Comparison of ENCODE assay signal across 8 cellular contexts in genomic region chr13:48265217-48265815, GRCh38. TPM values are rescaled to one million over a fixed set of nuclear protein-coding genes. Genes with fewer than 3 reads are reported as not detected.
DNase-seq lines count a peak whose midpoint lies in the region; ATAC-seq and TF ChIP-seq lines count a peak whose summit lies in the region.

No MANE protein-coding gene starts in this region.

- no peak for DNase-seq in natural killer cell treated with Interleukin-12 subunit alpha and Interleukin-12 subunit beta and Interleukin-15 and Interleukin-18, amount 100 ng/mL, for 72 hours (ENCODE audit: low spot score)
- DNase-seq in substantia nigra (lab: John Stamatoyannopoulos, UW) (no peak), MCF 10A (ENCODE audit: unreplicated experiment) (no peak), hepatic stellate cell (ENCODE audit: low spot score) (no peak), islet precursor cell (no peak)

- CTCF ChIA-PET in MCF 10A (lab: Yijun Ruan, JAX) = interaction anchor here (0.9 kb wide), 1 partner anchor 9 kb away, joined by 3 read pairs; no protein-coding TSS in a partner anchor

- no peaks in the 10 kb centered on the region for H3K27me3 Mint-ChIP-seq in T-helper 1 cell treated with Interleukin-12 subunit alpha and Interleukin-12 subunit beta and Interleukin-4 antibody, amounts not matched to agents 30 μg/mL and 1 μg/mL, for 36 hours (ENCODE audit: low read depth)
- H3K27me3 Mint-ChIP-seq in natural killer cell treated with Interleukin-12 subunit alpha and Interleukin-12 subunit beta and Interleukin-15 and Interleukin-18, amount 100 ng/mL, for 72 hours = no peaks in the 10 kb centered on the region
- H3K27me3 Mint-ChIP-seq in MCF 10A (ENCODE audit: insufficient read depth, unreplicated experiment) = no peaks in the 10 kb centered on the region

- peak overlapping the region; percentile 1 for H3K27ac Mint-ChIP-seq in T-helper 1 cell treated with Interleukin-12 subunit alpha and Interleukin-12 subunit beta and Interleukin-4 antibody, amounts not matched to agents 30 μg/mL and 1 μg/mL, for 36 hours
- peak overlapping the region; percentile 69 to 83 for H3K27ac Mint-ChIP-seq in natural killer cell treated with Interleukin-12 subunit alpha and Interleukin-12 subunit beta and Interleukin-15 and Interleukin-18, amount 100 ng/mL, for 72 hours
- no peak overlapping the region for H3K27ac Mint-ChIP-seq in MCF 10A (ENCODE audit: low read depth, unreplicated experiment)

- peaks cover 45% of the 10 kb centered on the region for H3K36me3 Mint-ChIP-seq in T-helper 1 cell treated with Interleukin-12 subunit alpha and Interleukin-12 subunit beta and Interleukin-4 antibody, amounts not matched to agents 30 μg/mL and 1 μg/mL, for 36 hours (ENCODE audit: low read depth)
- H3K36me3 Mint-ChIP-seq in natural killer cell treated with Interleukin-12 subunit alpha and Interleukin-12 subunit beta and Interleukin-15 and Interleukin-18, amount 100 ng/mL, for 72 hours = peaks cover 22% of the 10 kb centered on the region
- H3K36me3 Mint-ChIP-seq in MCF 10A (ENCODE audit: insufficient read depth, unreplicated experiment) = peaks cover 53% of the 10 kb centered on the region

- H3K9me3 Mint-ChIP-seq in T-helper 1 cell treated with Interleukin-12 subunit alpha and Interleukin-12 subunit beta and Interleukin-4 antibody, amounts not matched to agents 30 μg/mL and 1 μg/mL, for 36 hours = no peaks in the 10 kb centered on the region
- no peaks in the 10 kb centered on the region for H3K9me3 Mint-ChIP-seq in natural killer cell treated with Interleukin-12 subunit alpha and Interleukin-12 subunit beta and Interleukin-15 and Interleukin-18, amount 100 ng/mL, for 72 hours
- H3K9me3 Mint-ChIP-seq in MCF 10A (ENCODE audit: unreplicated experiment) = no peaks in the 10 kb centered on the region

- no peak for TF ChIP-seq CTCF in MCF 10A (IDR thresholded peaks at IDR 0.05; ENCODE audit: unreplicated experiment)

- no TSS peak for BruUV-seq in MCF 10A (replicated peaks; lab: Mats Ljungman, UMichigan)

- H3K27ac ChIP-seq in substantia nigra (ENCODE audit: low read depth, low read length, poor library complexity, severe bottlenecking) = no peak overlapping the region

- peaks cover 12% of the 10 kb centered on the region for H3K4me1 Mint-ChIP-seq in T-helper 1 cell treated with Interleukin-12 subunit alpha and Interleukin-12 subunit beta and Interleukin-4 antibody, amounts not matched to agents 30 μg/mL and 1 μg/mL, for 36 hours (ENCODE audit: low read depth)
- peaks cover 28 to 32% of the 10 kb centered on the region in 2 donors for H3K4me1 Mint-ChIP-seq in natural killer cell treated with Interleukin-12 subunit alpha and Interleukin-12 subunit beta and Interleukin-15 and Interleukin-18, amount 100 ng/mL, for 72 hours (ENCODE audit: low read depth in 2 of 2)
- peaks cover 9% of the 10 kb centered on the region for H3K4me1 Mint-ChIP-seq in MCF 10A (ENCODE audit: insufficient read depth, unreplicated experiment)

- intact Hi-C loops in MCF 10A (cut with micrococcal nuclease) = no loop called here

- peak overlapping the region; percentile 59 for H3K4me3 Mint-ChIP-seq in T-helper 1 cell treated with Interleukin-12 subunit alpha and Interleukin-12 subunit beta and Interleukin-4 antibody, amounts not matched to agents 30 μg/mL and 1 μg/mL, for 36 hours
- peak overlapping the region; percentile 76 for H3K4me3 Mint-ChIP-seq in natural killer cell treated with Interleukin-12 subunit alpha and Interleukin-12 subunit beta and Interleukin-15 and Interleukin-18, amount 100 ng/mL, for 72 hours
- H3K4me3 Mint-ChIP-seq in MCF 10A (ENCODE audit: unreplicated experiment) = no peak overlapping the region

- POLR2A ChIA-PET in MCF 10A (lab: Yijun Ruan, JAX) = interaction anchor here (0.6 to 1.1 kb wide), 2 partner anchors 11 to 73 kb away, joined by 4 read pairs; no protein-coding TSS in a partner anchor

- ATAC-seq in GM18498 (IDR thresholded peaks at IDR 0.05; ENCODE audit: unreplicated experiment) (peak; percentile 81), HG02588 (IDR thresholded peaks at IDR 0.05; ENCODE audit: unreplicated experiment) (peak; percentile 67)
- peak; percentile 81 for ATAC-seq in natural killer cell treated with Interleukin-12 subunit alpha and Interleukin-12 subunit beta and Interleukin-15 and Interleukin-18, amount 100 ng/mL, for 72 hours

RNA-seq across cellular contexts. Expression of gene ITM2B, which starts 32.3 kb away (rescaled TPM):
- 100 to 1,000 TPM in 1 of 2 donors, 10 to 100 TPM in 1; 97.0 to 166 TPM for total RNA-seq in natural killer cell treated with Interleukin-12 subunit alpha and Interleukin-12 subunit beta and Interleukin-15 and Interleukin-18, amount 100 ng/mL, for 72 hours
- 144 and 179 TPM in 2 replicates for total RNA-seq in MCF 10A (2022)

RNA-seq across cellular contexts. Expression of gene RB1, which starts 38.2 kb away (rescaled TPM):
- 10 to 100 TPM; 36.0 to 40.3 TPM for total RNA-seq in natural killer cell treated with Interleukin-12 subunit alpha and Interleukin-12 subunit beta and Interleukin-15 and Interleukin-18, amount 100 ng/mL, for 72 hours
- total RNA-seq in MCF 10A (2022) = 40.7 and 43.4 TPM in 2 replicates
